ENCODE assay signal across 21 cellular contexts in genomic region chr11:124608146-124608545, GRCh38. TPM values are rescaled to one million over a fixed set of nuclear protein-coding genes. Genes with fewer than 3 reads are reported as not detected.
A peak's percentile ranks its signal among the peaks of the same experiment; 100 is the strongest.
DNase-seq lines count a peak whose midpoint lies in the region; ATAC-seq, FAIRE-seq and TF ChIP-seq lines count a peak whose summit lies in the region.
"Had no signal": no experiment of that assay in that cellular context is flagged by ENCODE, and none has a peak within 500 bp of the region (broad histone marks: within the 10 kb centered on the region; RNA-seq: fewer than 3 reads in every experiment).

No MANE protein-coding gene starts in this region.

- in situ Hi-C loops in K562 (cut with MboI), result no loop called here

- no peak for TF ChIP-seq CTCF in K562 (IDR thresholded peaks at IDR 0.05 in 2 of 3, conservative IDR thresholded peaks at IDR 0.05 in 1 of 3; ENCODE audit: insufficient read depth in 2 of 3, low read depth in 1 of 3, low read length in 3 of 3)
- no peak for TF ChIP-seq CTCF in sigmoid colon (IDR thresholded peaks at IDR 0.05)

- FAIRE-seq in K562 (lab: Jason Lieb, UNC), result peak; percentile 71

- intact Hi-C loops in K562 (cut with micrococcal nuclease), result no loop called here
- intact Hi-C loops in sigmoid colon (cut with DNase I), result no loop called here

- ATAC-seq in K562, result peak; percentile 69
- ATAC-seq in left lobe of liver, result no peak
- ATAC-seq in HG02840 (IDR thresholded peaks at IDR 0.05; ENCODE audit: low FRiP score, unreplicated experiment), result no peak
- ATAC-seq: HCT116 had no signal

- H3K27ac ChIP-seq in K562 (ENCODE audit: extremely low read depth, low read depth, low read length) (no peak overlapping the region), sigmoid colon (no peak overlapping the region)
- H3K27ac ChIP-seq: Peyer's patch, SK-N-MC had no signal

- TF ChIP-seq POLR2A in K562 (conservative IDR thresholded peaks at IDR 0.05) (no peak), sigmoid colon (IDR thresholded peaks at IDR 0.05) (no peak)

- H3K4me1 ChIP-seq in K562 (replicated peaks in 1 of 2; ENCODE audit: control insufficient read depth in 2 of 2, insufficient read depth in 2 of 2, low read length in 2 of 2), result no peaks in the 10 kb centered on the region; a peak in 2 of 5 replicates
- H3K4me1 ChIP-seq in sigmoid colon, result no peaks in the 10 kb centered on the region
- H3K4me1 ChIP-seq: Peyer's patch had no signal

- H4K20me1 ChIP-seq in K562 (replicated peaks; ENCODE audit: control insufficient read depth, insufficient read depth, low read length), result no peaks in the 10 kb centered on the region

- H3K36me3 ChIP-seq in K562 (ENCODE audit: control insufficient read depth, insufficient read depth, low read length) (no peaks in the 10 kb centered on the region), sigmoid colon (no peaks in the 10 kb centered on the region)
- H3K36me3 ChIP-seq: Peyer's patch had no signal

- DNase-seq in ELR (ENCODE audit: low read depth) (peak; percentile 9), LHCN-M2 (ENCODE audit: low read depth) (peak; percentile 12), K562 (ENCODE audit: extremely low read depth in 1 of 4, low spot score in 3 of 4) (peak in 2 of 4 experiments; percentile 33 to 54), kidney tubule cell (ENCODE audit: low spot score) (peak; percentile 11), left lobe of liver (ENCODE audit: low spot score) (no peak), sigmoid colon (no peak), DMS 273 (lab: John Stamatoyannopoulos, UW; ENCODE audit: unreplicated experiment) (no peak)
- DNase-seq: ACHN, COR-L47, DMS153, Kasumi-1, NCI-H1048, NCI-H146, NCI-H2081 treated with DMSO at 0.1 percent for 48 hours, NCI-H524, Peyer's patch, Right ventricle myocardium superior, T-helper 1 cell had no signal

- TF ChIP-seq EP300 in K562 (IDR thresholded peaks at IDR 0.05; ENCODE audit: low read length), result peak; percentile 60
- TF ChIP-seq EP300 in sigmoid colon (IDR thresholded peaks at IDR 0.05), result no peak

- H3K4me3 ChIP-seq in K562 (no peak overlapping the region), sigmoid colon (no peak overlapping the region)
- H3K4me3 ChIP-seq: Peyer's patch, SK-N-MC had no signal

- no peak overlapping the region for H3K4me2 ChIP-seq in K562 (ENCODE audit: insufficient read depth, low read length)

- BruUV-seq in K562 (replicated peaks; lab: Mats Ljungman, UMichigan), result no TSS peak

- H3K27me3 ChIP-seq in K562 (ENCODE audit: control insufficient read depth in 2 of 2, insufficient read depth in 2 of 2, low read length in 2 of 2) (peaks cover 3 to 8% of the 10 kb centered on the region in 2 experiments; a peak in 2 of 5 replicates), sigmoid colon (no peaks in the 10 kb centered on the region)
- H3K27me3 ChIP-seq: Peyer's patch had no signal

- H3K9ac ChIP-seq in K562 (ENCODE audit: insufficient read depth in 1 of 2, low read depth in 2 of 2, low read length in 2 of 2), result no peak overlapping the region

- CTCF ChIA-PET in K562 (lab: Yijun Ruan, JAX; ENCODE audit: low intra/inter-chr PET ratio), result no interaction called here

- POLR2A ChIA-PET in K562 (lab: Yijun Ruan, JAX), result no interaction called here

- no peak for TF ChIP-seq RAD21 in K562 (CRISPR knock-in tag; conservative IDR thresholded peaks at IDR 0.05 in 1 of 2, IDR thresholded peaks at IDR 0.05 in 1 of 2)

- no peaks in the 10 kb centered on the region for H3K79me2 ChIP-seq in K562 (ENCODE audit: control insufficient read depth, insufficient read depth, low read length)

- H3K9me3 ChIP-seq in K562 (replicated peaks; ENCODE audit: control insufficient read depth, insufficient read depth, low read depth, low read length), result no peaks in the 10 kb centered on the region
- H3K9me3 ChIP-seq in sigmoid colon, result no peaks in the 10 kb centered on the region
- H3K9me3 ChIP-seq: Peyer's patch had no signal

- H3K9me1 ChIP-seq in K562 (ENCODE audit: control insufficient read depth, insufficient read depth, low read length), result no peaks in the 10 kb centered on the region

- H2AFZ ChIP-seq in K562 (ENCODE audit: low read depth, low read length), result no peak overlapping the region

TF ChIP-seq in K562, 482 proteins besides CTCF, POLR2A, EP300 and RAD21 (continues in another document):
- TF ChIP-seq ZNF644 (tag; IDR thresholded peaks at IDR 0.05; ENCODE audit: low read depth), result no peak

RNA-seq across cellular contexts. Expression of gene PANX3, which starts 3.1 kb away (rescaled TPM):
- total RNA-seq in LHCN-M2 (2014; rRNA removed) (not detected in 2 replicates), K562 (2014; rRNA removed) (0.09 and 0.16 TPM in 2 replicates), K562 (2014; rRNA removed; fragmentation: Illumina TruSeq; extraction: Trizol) (0.19 and 0.47 TPM in 2 replicates), K562 (2015; rRNA removed; fragmentation: Illumina TruSeq; extraction: Trizol) (0.40 and 0.49 TPM in 2 replicates), K562 (2021) (0.18 and 0.42 TPM in 2 replicates), left lobe of liver (not detected), sigmoid colon (not detected)
- not detected for polyA plus RNA-seq in LHCN-M2 (2012)
- total RNA-seq in K562 (2011; cell fraction: chromatin; rRNA removed; ENCODE audit: low replicate concordance), result 0.74 and 0.83 TPM in 2 replicates
- total RNA-seq in K562 (2011; cell fraction: nucleolus; rRNA removed), result 0.33 and 0.39 TPM in 2 replicates
- 0.95 and 1.7 TPM in 2 replicates for total RNA-seq in K562 (2011; cell fraction: nucleoplasm; rRNA removed)
- polyA plus RNA-seq in K562 (2011; rRNA removed) (0.39 and 0.53 TPM in 2 replicates), K562 (2014; fragmentation: Illumina TruSeq; extraction: Trizol) (0.47 and 0.68 TPM in 2 replicates), K562 (2014; fragmentation: Nextera tagmentation; extraction: Ambion mirVana) (under 1 TPM; 0.11 to 0.30 TPM), K562 (2014; rRNA removed) (0.22 and 0.69 TPM in 2 replicates), sigmoid colon (not detected)
- 0.28 and 0.37 TPM in 2 replicates for polyA plus RNA-seq in K562 (2011; cell fraction: cytosol; rRNA removed)
- polyA plus RNA-seq in K562 (2011; cell fraction: nucleus; rRNA removed), result 1.0 and 1.1 TPM in 2 replicates
- 0.49 and 1.2 TPM in 2 replicates for polyA plus RNA-seq in K562 (2012)
- polyA minus RNA-seq in K562 (2011; rRNA and poly(A)+ RNA removed), result 0.18 TPM in 2 replicates
- not detected in 2 replicates for polyA minus RNA-seq in K562 (2011; cell fraction: cytosol; rRNA and poly(A)+ RNA removed)
- 0.27 and 0.56 TPM in 2 replicates for polyA minus RNA-seq in K562 (2011; cell fraction: nucleus; rRNA and poly(A)+ RNA removed)
- total RNA-seq: Peyer's patch, Right ventricle myocardium superior had no signal

RNA-seq across cellular contexts. Expression of gene TBRG1, which starts 14.5 kb away (rescaled TPM):
- total RNA-seq in LHCN-M2 (2014; rRNA removed), result 33.7 and 35.8 TPM in 2 replicates
- 17.1 TPM for polyA plus RNA-seq in LHCN-M2 (2012)
- total RNA-seq in K562 (2011; cell fraction: chromatin; rRNA removed; ENCODE audit: low replicate concordance), result 31.3 and 57.2 TPM in 2 replicates
- total RNA-seq in K562 (2011; cell fraction: nucleolus; rRNA removed), result 18.3 and 20.9 TPM in 2 replicates
- 25.7 and 42.1 TPM in 2 replicates for total RNA-seq in K562 (2011; cell fraction: nucleoplasm; rRNA removed)
- total RNA-seq in K562 (2014; rRNA removed), result 16.3 and 23.4 TPM in 2 replicates
- 16.0 and 19.7 TPM in 2 replicates for total RNA-seq in K562 (2014; rRNA removed; fragmentation: Illumina TruSeq; extraction: Trizol)
- 20.2 and 20.5 TPM in 2 replicates for total RNA-seq in K562 (2015; rRNA removed; fragmentation: Illumina TruSeq; extraction: Trizol)
- total RNA-seq in K562 (2021), result 21.0 and 25.2 TPM in 2 replicates
- 24.0 and 30.0 TPM in 2 replicates for polyA plus RNA-seq in K562 (2011; rRNA removed)
- 15.7 and 17.2 TPM in 2 replicates for polyA plus RNA-seq in K562 (2011; cell fraction: cytosol; rRNA removed)
- polyA plus RNA-seq in K562 (2011; cell fraction: nucleus; rRNA removed), result 69.7 and 83.9 TPM in 2 replicates
- 15.5 and 29.2 TPM in 2 replicates for polyA plus RNA-seq in K562 (2012)
- 20.4 and 20.5 TPM in 2 replicates for polyA plus RNA-seq in K562 (2014; fragmentation: Illumina TruSeq; extraction: Trizol)
- 10 to 100 TPM in 1 of 2 experiments, 1 to 10 TPM in 1; 8.7 to 11.5 TPM for polyA plus RNA-seq in K562 (2014; fragmentation: Nextera tagmentation; extraction: Ambion mirVana)
- 20.3 and 28.7 TPM in 2 replicates for polyA plus RNA-seq in K562 (2014; rRNA removed)
- 10.1 and 12.8 TPM in 2 replicates for polyA minus RNA-seq in K562 (2011; rRNA and poly(A)+ RNA removed)
- 5.6 and 7.5 TPM in 2 replicates for polyA minus RNA-seq in K562 (2011; cell fraction: cytosol; rRNA and poly(A)+ RNA removed)
- 22.9 and 38.6 TPM in 2 replicates for polyA minus RNA-seq in K562 (2011; cell fraction: nucleus; rRNA and poly(A)+ RNA removed)
- total RNA-seq in left lobe of liver, result 23.3 TPM
- total RNA-seq in sigmoid colon, result 10 to 100 TPM; 26.0 to 41.0 (median 30.3) TPM
- 10 to 100 TPM; 14.4 to 24.4 (median 22.7) TPM for polyA plus RNA-seq in sigmoid colon

RNA-seq across cellular contexts. Expression of gene OR8A1, which starts 38.3 kb away (rescaled TPM):
- total RNA-seq in LHCN-M2 (2014; rRNA removed) (not detected in 2 replicates), K562 (2014; rRNA removed) (0.27 and 0.33 TPM in 2 replicates), K562 (2014; rRNA removed; fragmentation: Illumina TruSeq; extraction: Trizol) (1.5 and 2.0 TPM in 2 replicates), K562 (2015; rRNA removed; fragmentation: Illumina TruSeq; extraction: Trizol) (2.3 and 2.7 TPM in 2 replicates), K562 (2021) (1.4 and 1.7 TPM in 2 replicates), left lobe of liver (not detected), sigmoid colon (not detected)
- polyA plus RNA-seq in LHCN-M2 (2012), result not detected
- 3.7 and 7.0 TPM in 2 replicates for total RNA-seq in K562 (2011; cell fraction: chromatin; rRNA removed; ENCODE audit: low replicate concordance)
- 0.83 and 1.6 TPM in 2 replicates for total RNA-seq in K562 (2011; cell fraction: nucleolus; rRNA removed)
- total RNA-seq in K562 (2011; cell fraction: nucleoplasm; rRNA removed), result 3.6 and 11.8 TPM in 2 replicates
- polyA plus RNA-seq in K562 (2011; rRNA removed) (1.5 and 2.6 TPM in 2 replicates), K562 (2014; fragmentation: Illumina TruSeq; extraction: Trizol) (1.4 and 1.9 TPM in 2 replicates), K562 (2014; fragmentation: Nextera tagmentation; extraction: Ambion mirVana) (under 1 TPM; 0.48 to 0.63 TPM), K562 (2014; rRNA removed) (0.46 and 1.0 TPM in 2 replicates), sigmoid colon (not detected)
- 1.6 and 1.8 TPM in 2 replicates for polyA plus RNA-seq in K562 (2011; cell fraction: cytosol; rRNA removed)
- polyA plus RNA-seq in K562 (2011; cell fraction: nucleus; rRNA removed), result 4.4 and 7.0 TPM in 2 replicates
- 1.0 and 2.1 TPM in 2 replicates for polyA plus RNA-seq in K562 (2012)
- polyA minus RNA-seq in K562 (2011; rRNA and poly(A)+ RNA removed), result 3.6 and 5.2 TPM in 2 replicates
- polyA minus RNA-seq in K562 (2011; cell fraction: cytosol; rRNA and poly(A)+ RNA removed), result 0.76 TPM in 1 of 2 replicates, not detected in the other
- 3.8 and 4.3 TPM in 2 replicates for polyA minus RNA-seq in K562 (2011; cell fraction: nucleus; rRNA and poly(A)+ RNA removed)
- total RNA-seq: Peyer's patch, Right ventricle myocardium superior had no signal

Comparison
In these comparisons a context has a peak if more than half of its experiments do, and no peak if none do; other contexts are left out.
1. DNase-seq: peak in ELR (single experiment), LHCN-M2 (single experiment) and kidney tubule cell (single experiment); none in left lobe of liver (single experiment), sigmoid colon (single experiment) and DMS 273 (single experiment).